ENCODE assay signal across 8 cellular contexts in the genomic region with DNA sequence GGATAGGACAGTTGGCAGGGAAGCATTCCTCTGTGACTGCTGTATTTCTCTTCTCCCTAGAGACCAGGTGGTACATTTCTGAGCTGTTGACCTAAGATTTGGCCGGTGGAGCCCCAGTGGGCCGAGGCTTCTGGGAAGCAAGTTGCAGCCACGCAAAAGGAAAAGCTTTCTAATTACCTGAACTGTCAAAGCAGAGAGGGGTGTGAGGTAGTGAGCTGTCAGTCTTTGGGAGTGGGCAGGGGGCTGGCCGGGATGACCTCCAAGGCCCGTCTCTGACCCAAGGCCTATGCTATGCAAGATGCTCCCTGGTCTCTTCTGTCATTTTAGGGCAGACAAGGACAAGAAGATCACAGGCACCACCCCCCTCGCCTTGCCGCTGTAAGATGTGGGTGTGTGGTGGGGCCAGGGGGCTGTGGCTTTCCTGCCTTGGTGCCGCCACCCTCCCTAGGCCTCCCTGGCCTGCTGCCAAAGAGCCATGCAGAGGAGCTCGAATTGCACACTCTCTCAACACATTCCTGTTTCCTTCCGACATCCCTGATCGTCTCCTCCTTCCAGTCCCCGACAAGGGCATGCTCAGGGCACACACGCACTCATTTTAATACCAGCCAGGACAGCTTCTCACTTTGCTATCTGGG. TPM values are rescaled to one million over a fixed set of nuclear protein-coding genes. Genes with fewer than 3 reads are reported as not detected.
DNase-seq lines count a peak whose midpoint lies in the region; ATAC-seq, FAIRE-seq and TF ChIP-seq lines count a peak whose summit lies in the region.

No MANE protein-coding gene starts in this region.

- H3K79me2 ChIP-seq in endothelial cell of umbilical vein (ENCODE audit: control insufficient read depth, insufficient read depth, low read length), result no peaks in the 10 kb centered on the region

- no peak overlapping the region for H3K4me3 Mint-ChIP-seq in activated CD4-positive, alpha-beta memory T cell treated with anti-CD3 and anti-CD28 coated beads for 36 hours

- H3K4me2 ChIP-seq in BLaER1 treated with 17β-estradiol and CSF1 and Interleukin-3, amounts not matched to agents 10 nM and 100 nM, result peak overlapping the region; percentile 80 to 97 (median 91)
- H3K4me2 ChIP-seq in endothelial cell of umbilical vein (ENCODE audit: insufficient read depth, low read length), result no peak overlapping the region

- H3K9me3 ChIP-seq in BLaER1 treated with 17β-estradiol and CSF1 and Interleukin-3, amounts not matched to agents 10 nM and 100 nM (replicated peaks in 1 of 11), result no peaks in the 10 kb centered on the region
- H3K9me3 ChIP-seq in endothelial cell of umbilical vein (replicated peaks; ENCODE audit: control insufficient read depth, insufficient read depth, low read length), result no peaks in the 10 kb centered on the region

- peak overlapping the region in 5 of 11 experiments; percentile 9 to 48 (median 24); a peak in 7 of 22 replicates for H3K9ac ChIP-seq in BLaER1 treated with 17β-estradiol and CSF1 and Interleukin-3, amounts not matched to agents 10 nM and 100 nM
- no peak overlapping the region for H3K9ac ChIP-seq in endothelial cell of umbilical vein (replicated peaks; ENCODE audit: extremely low read depth, insufficient read depth, low read length)

- intact Hi-C loops in activated CD4-positive, alpha-beta memory T cell treated with anti-CD3 and anti-CD28 coated beads for 36 hours (cut with micrococcal nuclease), result no loop called here
- intact Hi-C loops in endothelial cell of umbilical vein (cut with micrococcal nuclease), result no loop called here

- peak overlapping the region in 3 of 10 experiments; percentile 5 to 41 (median 20); a peak in 4 of 20 replicates for H3K4me3 ChIP-seq in BLaER1 treated with 17β-estradiol and CSF1 and Interleukin-3, amounts not matched to agents 10 nM and 100 nM
- no peak overlapping the region for H3K4me3 ChIP-seq in endothelial cell of umbilical vein (replicated peaks in 1 of 3; ENCODE audit: insufficient read depth in 1 of 3, low read depth in 1 of 3, low read length in 3 of 3)

- H3K9me3 Mint-ChIP-seq in activated CD4-positive, alpha-beta memory T cell treated with anti-CD3 and anti-CD28 coated beads for 36 hours, result no peaks in the 10 kb centered on the region

- no peaks in the 10 kb centered on the region for H3K36me3 ChIP-seq in BLaER1 treated with 17β-estradiol and CSF1 and Interleukin-3, amounts not matched to agents 10 nM and 100 nM
- no peaks in the 10 kb centered on the region for H3K36me3 ChIP-seq in endothelial cell of umbilical vein (ENCODE audit: control insufficient read depth in 2 of 2, extremely low read depth in 1 of 2, insufficient read depth in 2 of 2, low read length in 2 of 2)

- no peak for FAIRE-seq in endothelial cell of umbilical vein (lab: Jason Lieb, UNC)

- ATAC-seq in GM19023 (IDR thresholded peaks at IDR 0.05; ENCODE audit: unreplicated experiment), result no peak
- no peak for ATAC-seq in HG03135 (IDR thresholded peaks at IDR 0.05; ENCODE audit: unreplicated experiment)

- H3K36me3 Mint-ChIP-seq in activated CD4-positive, alpha-beta memory T cell treated with anti-CD3 and anti-CD28 coated beads for 36 hours, result no peaks in the 10 kb centered on the region

- no peak overlapping the region for H2AFZ ChIP-seq in endothelial cell of umbilical vein (ENCODE audit: low read depth, low read length)

- peaks cover 0 to 14% (median 0%) of the 10 kb centered on the region in 11 experiments; a peak in 3 of 22 replicates for H4K20me1 ChIP-seq in BLaER1 treated with 17β-estradiol and CSF1 and Interleukin-3, amounts not matched to agents 10 nM and 100 nM
- H4K20me1 ChIP-seq in endothelial cell of umbilical vein (replicated peaks; ENCODE audit: control insufficient read depth, extremely low read depth, insufficient read depth, low read length), result no peaks in the 10 kb centered on the region

- dilution Hi-C loops in endothelial cell of umbilical vein (cut with MboI; ENCODE audit: extremely low pct_ligation_motif_present, low sequenced_read_pairs), result no loop called here

- no peak for TF ChIP-seq POLR2A in endothelial cell of umbilical vein (IDR thresholded peaks at IDR 0.05; ENCODE audit: low read depth, low read length)

- POLR2A ChIA-PET in activated CD4-positive, alpha-beta memory T cell treated with anti-CD3 and anti-CD28 coated beads for 36 hours (lab: Charles Lee), result no interaction called here
- POLR2A ChIA-PET in endothelial cell of umbilical vein (lab: Charles Lee), result no interaction called here

- no peak overlapping the region for H3K27ac ChIP-seq in BLaER1 treated with 17β-estradiol and CSF1 and Interleukin-3, amounts not matched to agents 10 nM and 100 nM
- H3K27ac ChIP-seq in endothelial cell of umbilical vein (ENCODE audit: insufficient read depth, low read depth, low read length), result no peak overlapping the region

- DNase-seq in LoVo (ENCODE audit: low spot score), result peak; percentile 26
- DNase-seq in activated CD4-positive, alpha-beta memory T cell treated with anti-CD3 and anti-CD28 coated beads for 36 hours, result peak; percentile 71
- peak; percentile 28 for DNase-seq in endothelial cell of umbilical vein (ENCODE audit: low read depth, low spot score)
- DNase-seq in stimulated activated CD4-positive, alpha-beta T cell treated with anti-CD3 and anti-CD28 coated beads, Interleukin-12 subunit alpha, Interleukin-12 subunit beta, amount 100 ng/mL, for 48 hours (ENCODE audit: low read depth in 2 of 3, low spot score in 1 of 3), result peak; percentile 20 to 47 (median 33)
- no peak for DNase-seq in NCI-H446 treated with DMSO at 0.1 percent for 48 hours (lab: John Stamatoyannopoulos, UW)

- no peak overlapping the region for H3K27ac Mint-ChIP-seq in activated CD4-positive, alpha-beta memory T cell treated with anti-CD3 and anti-CD28 coated beads for 36 hours

- H3K4me1 ChIP-seq in BLaER1 treated with 17β-estradiol and CSF1 and Interleukin-3, amounts not matched to agents 10 nM and 100 nM, result peaks cover 36 to 78% (median 75%) of the 10 kb centered on the region in 10 experiments
- no peaks in the 10 kb centered on the region for H3K4me1 ChIP-seq in endothelial cell of umbilical vein (ENCODE audit: control insufficient read depth, extremely low read depth, insufficient read depth, low read length)

- no peak for TF ChIP-seq CTCF in endothelial cell of umbilical vein (IDR thresholded peaks at IDR 0.05; ENCODE audit: extremely low read depth in 1 of 2, insufficient read depth in 1 of 2, low read depth in 1 of 2, low read length in 2 of 2)

- H3K9me1 ChIP-seq in endothelial cell of umbilical vein (replicated peaks; ENCODE audit: control insufficient read depth, extremely low read depth, insufficient read depth, low read length), result no peaks in the 10 kb centered on the region

- peaks cover 0 to 33% (median 11%) of the 10 kb centered on the region in 11 experiments; a peak in 15 of 22 replicates for H3K27me3 ChIP-seq in BLaER1 treated with 17β-estradiol and CSF1 and Interleukin-3, amounts not matched to agents 10 nM and 100 nM
- no peaks in the 10 kb centered on the region for H3K27me3 ChIP-seq in endothelial cell of umbilical vein (ENCODE audit: control insufficient read depth in 2 of 2, insufficient read depth in 2 of 2, low read length in 2 of 2)

- H3K27me3 Mint-ChIP-seq in activated CD4-positive, alpha-beta memory T cell treated with anti-CD3 and anti-CD28 coated beads for 36 hours, result peaks cover 38% of the 10 kb centered on the region

- CTCF ChIA-PET in activated CD4-positive, alpha-beta memory T cell treated with anti-CD3 and anti-CD28 coated beads for 36 hours (lab: Charles Lee), result interaction anchor here (1.3 kb wide), 1 partner anchor 87 kb away, joined by 3 read pairs; no protein-coding TSS in a partner anchor
- CTCF ChIA-PET in endothelial cell of umbilical vein (lab: Charles Lee), result interaction anchor here (0.9 to 1.2 kb wide), 2 partner anchors 16 to 24 kb away, joined by 3 to 4 read pairs; no protein-coding TSS in a partner anchor

- H3K4me1 Mint-ChIP-seq in activated CD4-positive, alpha-beta memory T cell treated with anti-CD3 and anti-CD28 coated beads for 36 hours (ENCODE audit: low read depth), result peaks cover 24% of the 10 kb centered on the region

- no TSS peak for BruUV-seq in endothelial cell of umbilical vein (replicated peaks; lab: Mats Ljungman, UMichigan)

TF ChIP-seq in endothelial cell of umbilical vein, 7 proteins besides CTCF, POLR2A, EP300 and RAD21:
- TF ChIP-seq EZH2 (IDR thresholded peaks at IDR 0.05; ENCODE audit: borderline replicate concordance, low read depth, low read length, severe bottlenecking) (no peak), FOS (IDR thresholded peaks at IDR 0.05; ENCODE audit: borderline replicate concordance, insufficient read depth, low read length) (no peak), GATA2 (IDR thresholded peaks at IDR 0.05; ENCODE audit: insufficient read depth, insufficient read length, low read depth, low read length) (no peak), JUN (IDR thresholded peaks at IDR 0.05; ENCODE audit: borderline replicate concordance, insufficient read depth, insufficient read length, low read depth) (no peak)

RNA-seq across cellular contexts. Expression of a gene that starts 7.7 kb away (rescaled TPM):
- total RNA-seq in activated CD4-positive, alpha-beta memory T cell treated with anti-CD3 and anti-CD28 coated beads for 36 hours, result not detected
- total RNA-seq in endothelial cell of umbilical vein, result not detected in 2 replicates
- polyA plus RNA-seq in endothelial cell of umbilical vein, result 0.01 and 0.03 TPM in 2 replicates
- 0.01 and 0.03 TPM in 2 replicates for polyA plus RNA-seq in endothelial cell of umbilical vein (2011; cell fraction: cytosol; rRNA removed)
- polyA plus RNA-seq in endothelial cell of umbilical vein (2011; cell fraction: nucleus; rRNA removed), result 0.22 and 0.32 TPM in 2 replicates
- not detected in 2 replicates for polyA plus RNA-seq in endothelial cell of umbilical vein (2012)
- 0.07 TPM in 1 of 2 replicates, not detected in the other for polyA minus RNA-seq in endothelial cell of umbilical vein
- polyA minus RNA-seq in endothelial cell of umbilical vein (2011; cell fraction: cytosol; rRNA and poly(A)+ RNA removed), result not detected
- polyA minus RNA-seq in endothelial cell of umbilical vein (2011; cell fraction: nucleus; rRNA and poly(A)+ RNA removed), result 0.82 TPM in 1 of 2 replicates, not detected in the other

RNA-seq across cellular contexts. Expression of a gene that starts 36.3 kb away (rescaled TPM):
- not detected for total RNA-seq in activated CD4-positive, alpha-beta memory T cell treated with anti-CD3 and anti-CD28 coated beads for 36 hours
- not detected in 2 replicates for total RNA-seq in endothelial cell of umbilical vein
- polyA plus RNA-seq in endothelial cell of umbilical vein, result not detected in 2 replicates
- polyA plus RNA-seq in endothelial cell of umbilical vein (2011; cell fraction: cytosol; rRNA removed), result not detected in 2 replicates
- not detected in 2 replicates for polyA plus RNA-seq in endothelial cell of umbilical vein (2011; cell fraction: nucleus; rRNA removed)
- not detected in 2 replicates for polyA plus RNA-seq in endothelial cell of umbilical vein (2012)
- not detected in 2 replicates for polyA minus RNA-seq in endothelial cell of umbilical vein
- not detected for polyA minus RNA-seq in endothelial cell of umbilical vein (2011; cell fraction: cytosol; rRNA and poly(A)+ RNA removed)
- not detected in 2 replicates for polyA minus RNA-seq in endothelial cell of umbilical vein (2011; cell fraction: nucleus; rRNA and poly(A)+ RNA removed)
